In genomic region chr7:142391191-142391992, GRCh38 we compare ENCODE assay signal across 9 cellular contexts.
DNase-seq lines count a peak whose midpoint lies in the region; ATAC-seq and TF ChIP-seq lines count a peak whose summit lies in the region.
"Had no signal": no experiment of that assay in that cellular context is flagged by ENCODE, and none has a peak within 500 bp of the region (broad histone marks: within the 10 kb centered on the region; RNA-seq: fewer than 3 reads in every experiment).

No MANE protein-coding gene starts in this region.

- H3K4me1 ChIP-seq in RWPE2 (ENCODE audit: insufficient read depth, poor library complexity, severe bottlenecking): no peaks in the 10 kb centered on the region
- no peaks in the 10 kb centered on the region for H3K4me1 ChIP-seq in psoas muscle
- H3K4me1 ChIP-seq: pancreas had no signal

- in situ Hi-C loops in brain microvascular endothelial cell (cut with HindIII; ENCODE audit: low pct_ligation_motif_present, low sequenced_read_pairs): no loop called here

- ATAC-seq in RWPE2 (ENCODE audit: low read depth) (peak; percentile 25; the same call in 1 of the 3 replicates), psoas muscle (peak in 3 of 4 donors; percentile 49 to 78 (median 72)), GM18502 (IDR thresholded peaks at IDR 0.05; ENCODE audit: poor library complexity, unreplicated experiment) (no peak)

- H3K4me1 Mint-ChIP-seq in immature natural killer cell: no peaks in the 10 kb centered on the region
- H3K4me1 Mint-ChIP-seq: activated B cell treated with CpG ODN at 0.5 μM for 24 hours had no signal

- H3K27ac ChIP-seq in RWPE2 (ENCODE audit: poor library complexity, severe bottlenecking) (no peak overlapping the region), brain microvascular endothelial cell (no peak overlapping the region), psoas muscle (no peak overlapping the region)
- H3K27ac ChIP-seq: pancreas had no signal

- no peak overlapping the region for H3K27ac Mint-ChIP-seq in immature natural killer cell
- H3K27ac Mint-ChIP-seq: activated B cell treated with CpG ODN at 0.5 μM for 24 hours had no signal

- H3K9me3 Mint-ChIP-seq in immature natural killer cell: no peaks in the 10 kb centered on the region
- H3K9me3 Mint-ChIP-seq: activated B cell treated with CpG ODN at 0.5 μM for 24 hours had no signal

- H3K27me3 Mint-ChIP-seq in immature natural killer cell (ENCODE audit: low read depth in 3 of 3): peaks cover 0 to 3% (median 0%) of the 10 kb centered on the region in 3 donors
- H3K27me3 Mint-ChIP-seq: activated B cell treated with CpG ODN at 0.5 μM for 24 hours had no signal

- H3K27me3 ChIP-seq in H7 (ENCODE audit: control insufficient read depth, insufficient read depth, low read length) (no peaks in the 10 kb centered on the region), RWPE2 (ENCODE audit: insufficient read depth, poor library complexity, severe bottlenecking) (no peaks in the 10 kb centered on the region), brain microvascular endothelial cell (replicated peaks) (no peaks in the 10 kb centered on the region), psoas muscle (ENCODE audit: insufficient read depth in 3 of 3, low read length in 2 of 3) (no peaks in the 10 kb centered on the region)
- H3K27me3 ChIP-seq: pancreas had no signal

- H3K4me3 Mint-ChIP-seq in immature natural killer cell: no peak overlapping the region
- H3K4me3 Mint-ChIP-seq: activated B cell treated with CpG ODN at 0.5 μM for 24 hours had no signal

- TF ChIP-seq CTCF in RWPE2 (IDR thresholded peaks at IDR 0.05; ENCODE audit: poor library complexity, severe bottlenecking) (no peak), brain microvascular endothelial cell (IDR thresholded peaks at IDR 0.05; ENCODE audit: low read depth, low read length, missing control alignments) (peak; percentile 67), psoas muscle (IDR thresholded peaks at IDR 0.05) (peak; percentile 26)

- no peaks in the 10 kb centered on the region for H3K36me3 Mint-ChIP-seq in immature natural killer cell

- intact Hi-C loops in psoas muscle (cut with DNase I): no loop called here

- H3K36me3 ChIP-seq in H7 (replicated peaks; ENCODE audit: control insufficient read depth, insufficient read depth, low read length): no peaks in the 10 kb centered on the region
- no peaks in the 10 kb centered on the region for H3K36me3 ChIP-seq in RWPE2 (ENCODE audit: low read depth)
- no peaks in the 10 kb centered on the region for H3K36me3 ChIP-seq in brain microvascular endothelial cell (replicated peaks)
- H3K36me3 ChIP-seq in psoas muscle (ENCODE audit: insufficient read depth in 1 of 2, low read depth in 1 of 2): no peaks in the 10 kb centered on the region
- H3K36me3 ChIP-seq: pancreas had no signal

- DNase-seq in H7 (peak; percentile 69), RWPE2 (ENCODE audit: low spot score) (no peak), brain microvascular endothelial cell (peak; percentile 12), psoas muscle (peak in 1 of 2 donors; percentile 61), immature natural killer cell (no peak), NCI-H2029 (lab: John Stamatoyannopoulos, UW) (no peak)
- DNase-seq: activated B cell treated with CpG ODN at 0.5 μM for 24 hours had no signal

- WGBS in psoas muscle, 3 donors: 51 to 65% (median 58%) methylated on average over 6 of the region's 6 CpGs

- H3K9me3 ChIP-seq in RWPE2 (ENCODE audit: severe bottlenecking) (no peaks in the 10 kb centered on the region), psoas muscle (no peaks in the 10 kb centered on the region)
- H3K9me3 ChIP-seq: pancreas had no signal

- H3K4me3 ChIP-seq in H7 (ENCODE audit: insufficient read depth, low read depth, low read length): no peak overlapping the region
- H3K4me3 ChIP-seq in RWPE2 (ENCODE audit: severe bottlenecking): no peak overlapping the region
- H3K4me3 ChIP-seq in brain microvascular endothelial cell (ENCODE audit: low read depth, low read length): no peak overlapping the region
- no peak overlapping the region for H3K4me3 ChIP-seq in psoas muscle
- H3K4me3 ChIP-seq: pancreas had no signal

Comparison
In these comparisons a context has a peak if more than half of its experiments do, and no peak if none do; other contexts are left out.
1. DNase-seq: peak in H7 (single experiment) and brain microvascular endothelial cell (single experiment); none in RWPE2 (single experiment), immature natural killer cell (0 of 3) and NCI-H2029 (single experiment).